6 cellular contexts compared by ENCODE assay signal in genomic region chr10:47599657-47600056, GRCh38.
DNase-seq lines count a peak whose midpoint lies in the region; ATAC-seq, FAIRE-seq and TF ChIP-seq lines count a peak whose summit lies in the region.
"Not testable (repeated sequence)": the region's sequence is repeated elsewhere in the genome, so short reads cannot be mapped to it uniquely, and the experiment has no call there.

No MANE protein-coding gene starts in this region.

- not testable (repeated sequence) for H3K9ac ChIP-seq in HepG2 (ENCODE audit: insufficient read depth, low read depth, low read length)

- not testable (repeated sequence) for H4K20me1 ChIP-seq in HepG2 (ENCODE audit: insufficient read depth, low read length)

- not testable (repeated sequence) for H3K36me3 ChIP-seq in HepG2 (replicated peaks in 1 of 2; ENCODE audit: control insufficient read depth in 1 of 2, insufficient read depth in 2 of 2, low read length in 2 of 2); mucosa of descending colon (ENCODE audit: low read depth)

- CTCF ChIA-PET in HepG2 (lab: Yijun Ruan, JAX; ENCODE audit: low intra/inter-chr PET ratio, low total read pairs) = not testable (repeated sequence)

- not testable (repeated sequence) for H3K27ac ChIP-seq in HepG2 (ENCODE audit: extremely low read length, insufficient read depth, low read length)

- DNase-seq in NCI-H146 (lab: John Stamatoyannopoulos, UW) = peak; percentile 1
- DNase-seq in activated gamma-delta T cell (lab: John Stamatoyannopoulos, UW) = peak; percentile 4
- peak; percentile 1 for DNase-seq in iPS-NIHi11 (ENCODE audit: low spot score)
- not testable (repeated sequence) for DNase-seq in left colon
- DNase-seq in HepG2 (ENCODE audit: low spot score) = peak; percentile 8
- peak in 1 of 3 donors; percentile 29 for DNase-seq in mucosa of descending colon

- not testable (repeated sequence) for TF ChIP-seq RAD21 in HepG2 (CRISPR knock-in tag; IDR thresholded peaks at IDR 0.05)

- TF ChIP-seq EP300 in HepG2 (IDR thresholded peaks at IDR 0.05; ENCODE audit: low read depth in 2 of 2, low read length in 2 of 2); HepG2 (CRISPR knock-in tag; IDR thresholded peaks at IDR 0.05; ENCODE audit: borderline replicate concordance): not testable (repeated sequence)

- peak overlapping the region; percentile 58 for H3K4me2 ChIP-seq in HepG2 (ENCODE audit: low read depth, low read length)

- not testable (repeated sequence) for BruUV-seq in HepG2 (replicated peaks; lab: Mats Ljungman, UMichigan)

- 25% methylated on average over 14 of the region's 16 CpGs for WGBS in HepG2 (ENCODE audit: low lambda C conversion rate)

- peak overlapping the region in 1 of 3 experiments; percentile 28; a peak in 1 of 6 replicates for H3K4me3 ChIP-seq in HepG2 (replicated peaks in 1 of 3; ENCODE audit: insufficient read depth in 1 of 3, low read depth in 2 of 3, low read length in 3 of 3)
- H3K4me3 ChIP-seq in mucosa of descending colon = not testable (repeated sequence)

- H3K9me3 ChIP-seq in HepG2 (ENCODE audit: low read length); mucosa of descending colon: not testable (repeated sequence)

- TF ChIP-seq CTCF in HepG2 (CRISPR knock-in tag; IDR thresholded peaks at IDR 0.05); mucosa of descending colon (IDR thresholded peaks at IDR 0.05): not testable (repeated sequence)

- FAIRE-seq in HepG2 (lab: Jason Lieb, UNC) = not testable (repeated sequence)

- H3K79me2 ChIP-seq in HepG2 (ENCODE audit: insufficient read depth, low read length) = not testable (repeated sequence)

- intact Hi-C loops in left colon (cut with DNase I, micrococcal nuclease); HepG2 (cut with micrococcal nuclease; ENCODE audit: unreplicated experiment); mucosa of descending colon (cut with DNase I, micrococcal nuclease): not testable (repeated sequence)

- not testable (repeated sequence) for H3K4me1 ChIP-seq in HepG2 (ENCODE audit: insufficient read depth, low read length); mucosa of descending colon (ENCODE audit: low read depth)

- not testable (repeated sequence) for TF ChIP-seq POLR2A in HepG2 (IDR thresholded peaks at IDR 0.05; ENCODE audit: insufficient read depth in 1 of 2, low read depth in 2 of 2, low read length in 2 of 2)

- POLR2A ChIA-PET in HepG2 (lab: Yijun Ruan, JAX) = not testable (repeated sequence)

- H3K27me3 ChIP-seq in HepG2 (ENCODE audit: control insufficient read depth in 1 of 2, insufficient read depth in 2 of 2, low read length in 2 of 2) = not testable (repeated sequence)

- in situ Hi-C loops in HepG2 (cut with HindIII; ENCODE audit: extremely low pct_ligation_motif_present, low pct_unique_long_range_greater_than_20kb) = not testable (repeated sequence)

- ATAC-seq in left colon = peak; percentile 69
- ATAC-seq in HepG2 = peak; percentile 83
- ATAC-seq in mucosa of descending colon = peak; percentile 56

- not testable (repeated sequence) for H2AFZ ChIP-seq in HepG2 (ENCODE audit: low read length)

TF ChIP-seq in HepG2, 621 proteins besides CTCF, POLR2A, EP300 and RAD21:
- TF ChIP-seq HOXA3 (CRISPR knock-in tag; IDR thresholded peaks at IDR 0.05) = 0 out of 2 replicates have a peak, but pooled peaks have one; percentile 30
- 0 out of 2 replicates have a peak, but pooled peaks have one; percentile 19 for TF ChIP-seq GATAD2A (CRISPR knock-in tag; IDR thresholded peaks at IDR 0.05)
- 0 out of 2 replicates have a peak, but pooled peaks have one; percentile 25 for TF ChIP-seq DMAP1 (CRISPR knock-in tag; IDR thresholded peaks at IDR 0.05)
- TF ChIP-seq MYC (CRISPR knock-in tag; IDR thresholded peaks at IDR 0.05; ENCODE audit: borderline replicate concordance) = peak; percentile 40; the same call in 1 of the 2 replicates
- TF ChIP-seq, protein P1, sequence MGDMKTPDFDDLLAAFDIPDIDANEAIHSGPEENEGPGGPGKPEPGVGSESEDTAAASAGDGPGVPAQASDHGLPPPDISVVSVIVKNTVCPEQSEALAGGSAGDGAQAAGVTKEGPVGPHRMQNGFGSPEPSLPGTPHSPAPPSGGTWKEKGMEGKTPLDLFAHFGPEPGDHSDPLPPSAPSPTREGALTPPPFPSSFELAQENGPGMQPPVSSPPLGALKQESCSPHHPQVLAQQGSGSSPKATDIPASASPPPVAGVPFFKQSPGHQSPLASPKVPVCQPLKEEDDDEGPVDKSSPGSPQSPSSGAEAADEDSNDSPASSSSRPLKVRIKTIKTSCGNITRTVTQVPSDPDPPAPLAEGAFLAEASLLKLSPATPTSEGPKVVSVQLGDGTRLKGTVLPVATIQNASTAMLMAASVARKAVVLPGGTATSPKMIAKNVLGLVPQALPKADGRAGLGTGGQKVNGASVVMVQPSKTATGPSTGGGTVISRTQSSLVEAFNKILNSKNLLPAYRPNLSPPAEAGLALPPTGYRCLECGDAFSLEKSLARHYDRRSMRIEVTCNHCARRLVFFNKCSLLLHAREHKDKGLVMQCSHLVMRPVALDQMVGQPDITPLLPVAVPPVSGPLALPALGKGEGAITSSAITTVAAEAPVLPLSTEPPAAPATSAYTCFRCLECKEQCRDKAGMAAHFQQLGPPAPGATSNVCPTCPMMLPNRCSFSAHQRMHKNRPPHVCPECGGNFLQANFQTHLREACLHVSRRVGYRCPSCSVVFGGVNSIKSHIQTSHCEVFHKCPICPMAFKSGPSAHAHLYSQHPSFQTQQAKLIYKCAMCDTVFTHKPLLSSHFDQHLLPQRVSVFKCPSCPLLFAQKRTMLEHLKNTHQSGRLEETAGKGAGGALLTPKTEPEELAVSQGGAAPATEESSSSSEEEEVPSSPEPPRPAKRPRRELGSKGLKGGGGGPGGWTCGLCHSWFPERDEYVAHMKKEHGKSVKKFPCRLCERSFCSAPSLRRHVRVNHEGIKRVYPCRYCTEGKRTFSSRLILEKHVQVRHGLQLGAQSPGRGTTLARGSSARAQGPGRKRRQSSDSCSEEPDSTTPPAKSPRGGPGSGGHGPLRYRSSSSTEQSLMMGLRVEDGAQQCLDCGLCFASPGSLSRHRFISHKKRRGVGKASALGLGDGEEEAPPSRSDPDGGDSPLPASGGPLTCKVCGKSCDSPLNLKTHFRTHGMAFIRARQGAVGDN (CRISPR knock-in tag; IDR thresholded peaks at IDR 0.05) = peak; percentile 52
- peak; percentile 61 for TF ChIP-seq HNF4A (CRISPR knock-in tag; IDR thresholded peaks at IDR 0.05)
- TF ChIP-seq, protein P2, sequence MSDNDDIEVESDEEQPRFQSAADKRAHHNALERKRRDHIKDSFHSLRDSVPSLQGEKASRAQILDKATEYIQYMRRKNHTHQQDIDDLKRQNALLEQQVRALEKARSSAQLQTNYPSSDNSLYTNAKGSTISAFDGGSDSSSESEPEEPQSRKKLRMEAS (IDR thresholded peaks at IDR 0.05) = 0 out of 2 replicates have a peak, but pooled peaks have one; percentile 21
- 0 out of 2 replicates have a peak, but pooled peaks have one; percentile 27 for TF ChIP-seq HNF4G (IDR thresholded peaks at IDR 0.05; ENCODE audit: borderline replicate concordance, low read depth, low read length)
- not testable (repeated sequence) for TF ChIP-seq HNF4G (CRISPR knock-in tag; IDR thresholded peaks at IDR 0.05; ENCODE audit: borderline replicate concordance, low read depth)
TF ChIP-seq in HepG2: peak in this region for 8; not testable (repeated sequence) for 613.
